In genomic region chr22:46070215-46070721, GRCh38 we compare ENCODE assay signal across 8 cellular contexts.
A peak's percentile ranks its signal among the peaks of the same experiment; 100 is the strongest.
DNase-seq lines count a peak whose midpoint lies in the region; ATAC-seq and TF ChIP-seq lines count a peak whose summit lies in the region.

No MANE protein-coding gene starts in this region.

- H3K36me3 ChIP-seq in heart left ventricle: peaks cover 0 to 14% (median 0%) of the 10 kb centered on the region in 9 donors

- no peak overlapping the region for H3K27ac Mint-ChIP-seq in glutamatergic neuron (ENCODE audit: unreplicated experiment)

- intact Hi-C loops in heart left ventricle (cut with DNase I): loop anchor here in 8 of 10 donors (1.0 to 5.0 kb wide), 9 partner anchors 13 to 63 kb away; no protein-coding TSS in a partner anchor

- no peaks in the 10 kb centered on the region for H3K27me3 ChIP-seq in heart left ventricle

- ATAC-seq in heart left ventricle: peak; percentile 5 to 60 (median 34)
- no peak for ATAC-seq in HG02938 (IDR thresholded peaks at IDR 0.05; ENCODE audit: unreplicated experiment)

- H3K4me3 ChIP-seq in heart left ventricle: peak overlapping the region; percentile 75 to 94 (median 88)

- no peaks in the 10 kb centered on the region for H3K36me3 Mint-ChIP-seq in glutamatergic neuron (ENCODE audit: unreplicated experiment)

- H3K4me1 Mint-ChIP-seq in glutamatergic neuron (ENCODE audit: low read depth, unreplicated experiment): peaks cover 1% of the 10 kb centered on the region

- H3K4me1 ChIP-seq in heart left ventricle: peaks cover 1 to 69% (median 40%) of the 10 kb centered on the region in 12 donors

- peaks cover 13% of the 10 kb centered on the region for H3K27me3 Mint-ChIP-seq in glutamatergic neuron (ENCODE audit: unreplicated experiment)

- TF ChIP-seq CTCF in heart left ventricle (IDR thresholded peaks at IDR 0.05): no peak
- no peak for TF ChIP-seq CTCF in glutamatergic neuron (IDR thresholded peaks at IDR 0.05; ENCODE audit: partially characterized antibody, unreplicated experiment)

- DNase-seq in D341Med (ENCODE audit: low spot score) (peak; percentile 49), HT1080 (ENCODE audit: low read depth) (peak; percentile 78), heart left ventricle (peak; percentile 68 to 90 (median 82)), retina (peak; percentile 76), nucleus accumbens (lab: John Stamatoyannopoulos, UW) (no peak), glutamatergic neuron (no peak)
- DNase-seq in activated CD8-positive, alpha-beta memory T cell treated with anti-CD3 and anti-CD28 coated beads, Interleukin-2, amount 50 U/mL, for 48 hours: peak; percentile 76

- no peaks in the 10 kb centered on the region for H3K9me3 ChIP-seq in heart left ventricle

- H3K27ac ChIP-seq in heart left ventricle: peak overlapping the region; percentile 99 to 100 (median 100)

- H3K4me3 Mint-ChIP-seq in glutamatergic neuron (ENCODE audit: unreplicated experiment): no peak overlapping the region

- no peak for TF ChIP-seq POLR2A in heart left ventricle (IDR thresholded peaks at IDR 0.05)

- WGBS in heart left ventricle, 4 donors: 0 to 1% (median 0%) methylated on average over 35 to 44 of the region's 44 CpGs; no CpG with 5 or more reads in 1 of the 4 donors

- peaks cover 6% of the 10 kb centered on the region for H3K9me3 Mint-ChIP-seq in glutamatergic neuron (ENCODE audit: unreplicated experiment)

Comparison
In these comparisons a context has a peak if more than half of its experiments do, and no peak if none do; other contexts are left out.
1. DNase-seq: peak in D341Med (single experiment), HT1080 (single experiment), activated CD8-positive, alpha-beta memory T cell treated with anti-CD3 and anti-CD28 coated beads, Interleukin-2, amount 50 U/mL, for 48 hours (single experiment), heart left ventricle (5 of 5) and retina (single experiment); none in nucleus accumbens (0 of 56) and glutamatergic neuron (single experiment).